ENCODE assay signal across 8 cellular contexts in genomic region chr16:70453891-70454220, GRCh38. TPM values are rescaled to one million over a fixed set of nuclear protein-coding genes. Genes with fewer than 3 reads are reported as not detected.
DNase-seq lines count a peak whose midpoint lies in the region; ATAC-seq and TF ChIP-seq lines count a peak whose summit lies in the region.

No MANE protein-coding gene starts in this region.

- H3K27ac ChIP-seq in CD4-positive, alpha-beta T cell (ENCODE audit: low read depth, low read length): peak overlapping the region; percentile 89
- peak overlapping the region; percentile 84 for H3K27ac ChIP-seq in stomach smooth muscle (ENCODE audit: low read length)

- H3K9me3 Mint-ChIP-seq in CD4-positive, alpha-beta T cell: no peaks in the 10 kb centered on the region
- H3K9me3 Mint-ChIP-seq in immature natural killer cell: no peaks in the 10 kb centered on the region

- peak overlapping the region; percentile 95 for H3K9ac ChIP-seq in adipocyte (ENCODE audit: low read length)
- peak overlapping the region; percentile 83 to 89 for H3K9ac ChIP-seq in stomach smooth muscle (ENCODE audit: low read length in 2 of 2)

- H3K27ac Mint-ChIP-seq in CD4-positive, alpha-beta T cell: peak overlapping the region; percentile 61
- peak overlapping the region; percentile 78 to 91 (median 86) for H3K27ac Mint-ChIP-seq in immature natural killer cell

- ATAC-seq in CD4-positive, alpha-beta T cell (ENCODE audit: poor library complexity): no peak
- ATAC-seq in HG03439 (IDR thresholded peaks at IDR 0.05; ENCODE audit: unreplicated experiment) (peak; percentile 9), GM18868 (IDR thresholded peaks at IDR 0.05; ENCODE audit: unreplicated experiment) (no peak)

- no peaks in the 10 kb centered on the region for H3K27me3 Mint-ChIP-seq in CD4-positive, alpha-beta T cell
- peaks cover 0 to 4% (median 0%) of the 10 kb centered on the region in 3 donors for H3K27me3 Mint-ChIP-seq in immature natural killer cell (ENCODE audit: low read depth in 3 of 3)

- peak overlapping the region; percentile 96 for H3K4me3 ChIP-seq in adipocyte (ENCODE audit: low read length)
- H3K4me3 ChIP-seq in stomach smooth muscle (ENCODE audit: low read length in 2 of 2): peak overlapping the region; percentile 60 to 85

- no peaks in the 10 kb centered on the region for H3K27me3 ChIP-seq in CD4-positive, alpha-beta T cell (ENCODE audit: control insufficient read depth, insufficient read depth, low read length)
- H3K27me3 ChIP-seq in adipocyte (replicated peaks; ENCODE audit: control insufficient read depth, insufficient read depth, low read length): no peaks in the 10 kb centered on the region
- no peaks in the 10 kb centered on the region for H3K27me3 ChIP-seq in stomach smooth muscle (ENCODE audit: control insufficient read depth in 1 of 2, insufficient read depth in 2 of 2, low read length in 2 of 2)

- CTCF ChIA-PET in CD4-positive, alpha-beta T cell (lab: Charles Lee): interaction anchor here (0.6 to 1.5 kb wide), 4 partner anchors 11 to 79 kb away, joined by 3 to 6 read pairs (median 4); no protein-coding TSS in a partner anchor

- H3K4me1 ChIP-seq in adipocyte (ENCODE audit: control insufficient read depth, insufficient read depth, low read length) (peaks cover 5% of the 10 kb centered on the region), stomach smooth muscle (ENCODE audit: control insufficient read depth, insufficient read depth, low read length) (peaks cover 8% of the 10 kb centered on the region)

- DNase-seq in CD4-positive, alpha-beta T cell: no peak
- DNase-seq in adipocyte (ENCODE audit: low read depth) (peak; percentile 71), immature natural killer cell (no peak), NCI-H1092 (lab: John Stamatoyannopoulos, UW) (no peak), NCI-H128 (lab: John Stamatoyannopoulos, UW; ENCODE audit: unreplicated experiment) (no peak)

- no peaks in the 10 kb centered on the region for H3K36me3 ChIP-seq in adipocyte (ENCODE audit: control insufficient read depth, insufficient read depth, low read length, severe bottlenecking)
- no peaks in the 10 kb centered on the region for H3K36me3 ChIP-seq in stomach smooth muscle (ENCODE audit: control insufficient read depth in 2 of 2, insufficient read depth in 2 of 2, low read length in 2 of 2)

- peaks cover 12% of the 10 kb centered on the region for H3K36me3 Mint-ChIP-seq in CD4-positive, alpha-beta T cell (ENCODE audit: low read depth)
- H3K36me3 Mint-ChIP-seq in immature natural killer cell: peaks cover 0 to 4% (median 0%) of the 10 kb centered on the region in 3 donors

- H3K4me1 Mint-ChIP-seq in CD4-positive, alpha-beta T cell (ENCODE audit: low read depth): peaks cover 23% of the 10 kb centered on the region
- H3K4me1 Mint-ChIP-seq in immature natural killer cell: peaks cover 14 to 15% of the 10 kb centered on the region in 2 donors

- no peak for TF ChIP-seq CTCF in CD4-positive, alpha-beta T cell (IDR thresholded peaks at IDR 0.05)

- POLR2A ChIA-PET in CD4-positive, alpha-beta T cell (lab: Charles Lee): interaction anchor here (0.8 to 3.3 kb wide), 10 partner anchors 12 to 165 kb away, joined by 3 to 54 read pairs (median 6); partner anchors contain the start of genes AARS1, COG4, DDX19A and DDX19B

- H3K4me3 Mint-ChIP-seq in CD4-positive, alpha-beta T cell: peak overlapping the region; percentile 90
- H3K4me3 Mint-ChIP-seq in immature natural killer cell: peak overlapping the region; percentile 91 to 95 (median 92)

- intact Hi-C loops in CD4-positive, alpha-beta T cell (cut with DNase I, micrococcal nuclease): loop anchor here (1.0 to 5.0 kb wide), 7 partner anchors 15 to 108 kb away; partner anchors contain the start of genes ST3GAL2 (in 2 of the 2), COG4 (in 1 of the 2), DDX19A (in 1 of the 2) and SF3B3 (in 1 of the 2)

- no peaks in the 10 kb centered on the region for H3K9me3 ChIP-seq in CD4-positive, alpha-beta T cell (ENCODE audit: control insufficient read depth, low read length)
- H3K9me3 ChIP-seq in adipocyte (ENCODE audit: control insufficient read depth, low read length) (no peaks in the 10 kb centered on the region), stomach smooth muscle (ENCODE audit: control insufficient read depth in 2 of 2, low read length in 2 of 2) (no peaks in the 10 kb centered on the region)

RNA-seq across cellular contexts. Expression of gene FCSK, which starts 0.5 kb away (rescaled TPM):
- total RNA-seq in CD4-positive, alpha-beta T cell: 10 to 100 TPM; 21.8 to 25.4 TPM
- polyA plus RNA-seq in immature natural killer cell: 10 to 100 TPM in 2 of 3 donors, 1 to 10 TPM in 1; 6.7 to 11.9 (median 10.5) TPM

RNA-seq across cellular contexts. Expression of gene ST3GAL2, which starts 15.0 kb away (rescaled TPM):
- total RNA-seq in CD4-positive, alpha-beta T cell: 10 to 100 TPM in 1 of 2 experiments, 1 to 10 TPM in 1; 9.8 to 11.1 TPM
- 10 to 100 TPM; 11.1 to 20.7 (median 17.4) TPM for polyA plus RNA-seq in immature natural killer cell
